Comparison of ENCODE assay signal across 8 cellular contexts in genomic region chr5:131379723-131380122, GRCh38.
DNase-seq lines count a peak whose midpoint lies in the region; ATAC-seq lines count a peak whose summit lies in the region.

No MANE protein-coding gene starts in this region.

- no peaks in the 10 kb centered on the region for H3K9me3 ChIP-seq in skeletal muscle satellite cell (replicated peaks; ENCODE audit: low read length)

- H3K27me3 Mint-ChIP-seq in effector memory CD8-positive, alpha-beta T cell: no peaks in the 10 kb centered on the region

- peaks cover 75% of the 10 kb centered on the region for H3K36me3 Mint-ChIP-seq in effector memory CD8-positive, alpha-beta T cell (ENCODE audit: insufficient read depth)

- peak overlapping the region; percentile 44 to 60 for H3K4me3 Mint-ChIP-seq in effector memory CD8-positive, alpha-beta T cell

- H3K4me2 ChIP-seq in skeletal muscle satellite cell (ENCODE audit: low read length): peak overlapping the region; percentile 30

- H3K4me3 ChIP-seq in skeletal muscle satellite cell (ENCODE audit: low read length): no peak overlapping the region

- H3K27me3 ChIP-seq in skeletal muscle satellite cell (ENCODE audit: control insufficient read depth, insufficient read depth, low read length): no peaks in the 10 kb centered on the region

- peaks cover 34% of the 10 kb centered on the region for H3K4me1 ChIP-seq in skeletal muscle satellite cell (ENCODE audit: control insufficient read depth, insufficient read depth, low read length)

- no peaks in the 10 kb centered on the region for H3K9me3 Mint-ChIP-seq in effector memory CD8-positive, alpha-beta T cell

- peak overlapping the region; percentile 92 to 97 for H3K27ac Mint-ChIP-seq in effector memory CD8-positive, alpha-beta T cell

- H3K4me1 Mint-ChIP-seq in effector memory CD8-positive, alpha-beta T cell (ENCODE audit: low read depth in 2 of 2): peaks cover 50 to 72% of the 10 kb centered on the region in 2 donors

- peak; percentile 33 for ATAC-seq in GM19025 (IDR thresholded peaks at IDR 0.05; ENCODE audit: low read depth, unreplicated experiment)
- ATAC-seq in HG03442 (IDR thresholded peaks at IDR 0.05; ENCODE audit: unreplicated experiment): peak; percentile 36
- peak; percentile 73 for ATAC-seq in effector memory CD8-positive, alpha-beta T cell (replicated peaks)

- DNase-seq in activated CD4-positive, alpha-beta T cell treated with anti-CD3 and anti-CD28 coated beads for 1 hour: peak; percentile 58
- DNase-seq in effector memory CD8-positive, alpha-beta T cell: peak; percentile 61 to 65 (median 63)
- DNase-seq in amniotic stem cell (lab: John Stamatoyannopoulos, UW): no peak
- DNase-seq in NCI-H2107 treated with DMSO at 0.1 percent for 48 hours (lab: John Stamatoyannopoulos, UW; ENCODE audit: unreplicated experiment): no peak
- DNase-seq in iPS-NIHi11 (ENCODE audit: low spot score): no peak

- H3K36me3 ChIP-seq in skeletal muscle satellite cell (ENCODE audit: insufficient read depth, low read length): no peaks in the 10 kb centered on the region

- peak overlapping the region; percentile 23 for H3K9ac ChIP-seq in skeletal muscle satellite cell (ENCODE audit: low read depth, low read length)

Comparison
In these comparisons a context has a peak if more than half of its experiments do, and no peak if none do; other contexts are left out.
1. DNase-seq: peak in activated CD4-positive, alpha-beta T cell treated with anti-CD3 and anti-CD28 coated beads for 1 hour (single experiment) and effector memory CD8-positive, alpha-beta T cell (3 of 3); none in amniotic stem cell (single experiment), NCI-H2107 treated with DMSO at 0.1 percent for 48 hours (single experiment) and iPS-NIHi11 (single experiment).
2. Peak in every context shown above with its lines, with median percentiles within 50 percentile points of each other: ATAC-seq.